Comparison of ENCODE assay signal across 24 cellular contexts in the genomic region with DNA sequence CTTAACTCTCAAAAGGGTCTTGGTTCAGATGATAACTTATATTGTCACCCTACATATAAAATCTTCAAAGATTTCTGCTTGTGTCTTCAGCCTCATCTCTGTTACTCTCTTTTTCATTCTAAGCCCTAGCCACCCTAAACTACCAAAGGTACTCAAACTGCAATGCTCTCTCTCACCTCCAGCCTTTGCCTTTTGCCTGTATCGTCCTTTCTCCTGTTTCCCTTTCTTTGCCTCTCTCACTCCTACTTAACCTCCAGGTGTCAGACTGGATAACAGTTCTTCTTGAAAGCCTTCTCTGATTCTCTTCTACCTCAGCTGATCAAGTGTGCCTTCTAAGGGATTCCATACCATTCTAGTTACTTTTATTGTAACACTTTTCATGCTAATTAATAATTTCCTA.
"Had no signal": no experiment of that assay in that cellular context is flagged by ENCODE, and none has a peak within 500 bp of the region (broad histone marks: within the 10 kb centered on the region; RNA-seq: fewer than 3 reads in every experiment).

No MANE protein-coding gene starts in this region.

- H3K4me2 ChIP-seq: smooth muscle cell had no signal

- H3K36me3 Mint-ChIP-seq: activated naive CD4-positive, alpha-beta T cell treated with anti-CD3 and anti-CD28 coated beads, Interleukin-2, amount 50 U/mL, for 24 hours; memory B cell; naive B cell had no signal

- H3K27me3 ChIP-seq: ascending aorta, colonic mucosa, gastrocnemius medialis, heart right ventricle, suprapubic skin, transverse colon, vagina had no signal

- DNase-seq: activated CD4-positive, alpha-beta T cell treated with anti-CD3 and anti-CD28 coated beads, Interleukin-2, amount 50 U/mL, for 1 hour; activated CD4-positive, CD25-positive, alpha-beta regulatory T cell treated with anti-CD3 and anti-CD28 coated beads, Interleukin-2, amount 50 U/mL, for 72 hours; activated CD8-positive, alpha-beta memory T cell treated with anti-CD3 and anti-CD28 coated beads, Interleukin-2, amount 50 U/mL, for 4 hours; activated gamma-delta T cell; activated T-cell treated with anti-CD3 and anti-CD28 coated beads, Interleukin-2, amount 50 U/mL, for 72 hours; colonic mucosa; gastrocnemius medialis; heart right ventricle; mucosa of descending colon; naive B cell; stimulated activated CD4-positive, alpha-beta T cell treated with anti-CD3 and anti-CD28 coated beads, Interleukin-4, amount 100 ng/mL, for 1 hour; stimulated activated naive CD8-positive, alpha-beta T cell treated with anti-CD3 and anti-CD28 coated beads, Interleukin-15, amount 100 ng/mL, for 72 hours; T1000; transverse colon had no signal

- H3K4me1 Mint-ChIP-seq: central memory CD8-positive, alpha-beta T cell; memory B cell; neural crest cell; stimulated activated naive CD8-positive, alpha-beta T cell treated with anti-CD3 and anti-CD28 coated beads, Interleukin-15, amount 100 ng/mL, for 72 hours had no signal

- H3K4me3 ChIP-seq: ascending aorta, colonic mucosa, gastrocnemius medialis, heart right ventricle, mucosa of descending colon, prostate gland, smooth muscle cell, suprapubic skin, transverse colon, vagina had no signal

- H3K27ac Mint-ChIP-seq: activated naive CD4-positive, alpha-beta T cell treated with anti-CD3 and anti-CD28 coated beads, Interleukin-2, amount 50 U/mL, for 24 hours; activated T-cell treated with anti-CD3 and anti-CD28 coated beads, Interleukin-2, amount 50 U/mL, for 72 hours; memory B cell had no signal

- H3K9me3 ChIP-seq: ascending aorta, colonic mucosa, gastrocnemius medialis, heart right ventricle, mucosa of descending colon, prostate gland, suprapubic skin, transverse colon, vagina had no signal

- H3K4me3 Mint-ChIP-seq: activated naive CD4-positive, alpha-beta T cell treated with anti-CD3 and anti-CD28 coated beads, Interleukin-2, amount 50 U/mL, for 24 hours; activated T-cell treated with anti-CD3 and anti-CD28 coated beads, Interleukin-2, amount 50 U/mL, for 72 hours; central memory CD8-positive, alpha-beta T cell; memory B cell; naive B cell; neural crest cell; stimulated activated naive CD8-positive, alpha-beta T cell treated with anti-CD3 and anti-CD28 coated beads, Interleukin-15, amount 100 ng/mL, for 72 hours had no signal

- H3K27ac ChIP-seq: ascending aorta, colonic mucosa, gastrocnemius medialis, heart right ventricle, prostate gland, suprapubic skin, transverse colon, vagina had no signal

- ATAC-seq: activated T-cell treated with anti-CD3 and anti-CD28 coated beads, Interleukin-2, amount 50 U/mL, for 72 hours; gastrocnemius medialis; heart right ventricle; mucosa of descending colon; sciatic nerve; stimulated activated naive CD8-positive, alpha-beta T cell treated with anti-CD3 and anti-CD28 coated beads, Interleukin-15, amount 100 ng/mL, for 72 hours had no signal

- H3K4me1 ChIP-seq: ascending aorta, colonic mucosa, gastrocnemius medialis, prostate gland, vagina had no signal

- H3K9me3 Mint-ChIP-seq: activated naive CD4-positive, alpha-beta T cell treated with anti-CD3 and anti-CD28 coated beads, Interleukin-2, amount 50 U/mL, for 24 hours; activated T-cell treated with anti-CD3 and anti-CD28 coated beads, Interleukin-2, amount 50 U/mL, for 72 hours; central memory CD8-positive, alpha-beta T cell; memory B cell; naive B cell; neural crest cell; stimulated activated naive CD8-positive, alpha-beta T cell treated with anti-CD3 and anti-CD28 coated beads, Interleukin-15, amount 100 ng/mL, for 72 hours had no signal

- H3K36me3 ChIP-seq: ascending aorta, colonic mucosa, gastrocnemius medialis, prostate gland, suprapubic skin, transverse colon, vagina had no signal
